In the genomic region with DNA sequence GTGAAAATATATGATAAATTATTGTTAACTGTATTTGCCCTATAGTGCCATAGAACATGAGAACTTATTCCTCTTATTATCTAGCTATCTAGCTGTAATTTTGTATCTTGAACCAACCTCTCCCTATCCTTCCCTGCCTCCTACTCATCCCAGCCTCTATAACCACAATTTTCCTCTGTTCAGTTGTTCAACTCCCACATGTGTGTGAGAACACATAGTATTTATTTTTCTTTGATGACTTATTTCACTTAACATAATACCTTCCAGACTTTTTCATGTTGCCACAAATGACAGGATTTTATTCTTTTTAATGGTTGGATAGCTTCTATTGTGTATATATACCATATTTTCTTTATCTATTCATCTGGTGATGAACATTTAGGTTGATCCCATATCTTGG, we compare ENCODE assay signal across 12 cellular contexts.
DNase-seq lines count a peak whose midpoint lies in the region; TF ChIP-seq lines count a peak whose summit lies in the region.
"Had no signal": no experiment of that assay in that cellular context is flagged by ENCODE, and none has a peak within 500 bp of the region (broad histone marks: within the 10 kb centered on the region; RNA-seq: fewer than 3 reads in every experiment).

No MANE protein-coding gene starts in this region.

- no peaks in the 10 kb centered on the region for H3K4me1 ChIP-seq in smooth muscle cell (ENCODE audit: low read depth)

- no peak overlapping the region for H3K27ac ChIP-seq in smooth muscle cell (ENCODE audit: low read depth)

- H3K9ac ChIP-seq in smooth muscle cell (ENCODE audit: low read depth), result no peak overlapping the region

- no peaks in the 10 kb centered on the region for H3K79me2 ChIP-seq in smooth muscle cell (ENCODE audit: low read depth)

- H3K27me3 ChIP-seq in smooth muscle cell (ENCODE audit: low read depth), result no peaks in the 10 kb centered on the region

- DNase-seq in EL (peak; percentile 28), NCI-H226 (peak; percentile 5), fibroblast of peridontal ligament (ENCODE audit: extremely low read depth) (peak; percentile 46), smooth muscle cell (lab: John Stamatoyannopoulos, UW; ENCODE audit: unreplicated experiment) (no peak), DMS 273 (lab: John Stamatoyannopoulos, UW; ENCODE audit: unreplicated experiment) (no peak), cerebellar nuclear complex (lab: John Stamatoyannopoulos, UW) (no peak), NCI-H2171 treated with DMSO at 0.1 percent for 48 hours (lab: John Stamatoyannopoulos, UW) (no peak)
- DNase-seq: KBM-7, NCI-H1048, NCI-H1436 treated with DMSO at 0.1 percent for 48 hours, NCI-H2029 treated with DMSO at 0.1 percent for 48 hours, NCI-H510A treated with DMSO at 0.1 percent for 48 hours had no signal

- no peaks in the 10 kb centered on the region for H4K20me1 ChIP-seq in smooth muscle cell (ENCODE audit: low read depth)

- H3K4me2 ChIP-seq in smooth muscle cell, result peak overlapping the region; percentile 52

- no peaks in the 10 kb centered on the region for H3F3A ChIP-seq in smooth muscle cell (ENCODE audit: low read depth)

- H3K36me3 ChIP-seq in smooth muscle cell (ENCODE audit: low read depth), result no peaks in the 10 kb centered on the region

- no peak overlapping the region for H3K4me3 ChIP-seq in smooth muscle cell

- no peak for TF ChIP-seq CTCF in smooth muscle cell (IDR thresholded peaks at IDR 0.05; ENCODE audit: borderline replicate concordance, insufficient read depth, poor library complexity, severe bottlenecking)

- no peak overlapping the region for H2AFZ ChIP-seq in smooth muscle cell (ENCODE audit: low read depth)

- H3K9me3 ChIP-seq in smooth muscle cell (replicated peaks; ENCODE audit: low read depth), result no peaks in the 10 kb centered on the region

Comparison
In these comparisons a context has a peak if more than half of its experiments do, and no peak if none do; other contexts are left out.
1. DNase-seq: peak in EL (single experiment), NCI-H226 (single experiment) and fibroblast of peridontal ligament (single experiment); none in smooth muscle cell (single experiment), DMS 273 (single experiment), cerebellar nuclear complex (0 of 2) and NCI-H2171 treated with DMSO at 0.1 percent for 48 hours (single experiment).